In the genomic region with DNA sequence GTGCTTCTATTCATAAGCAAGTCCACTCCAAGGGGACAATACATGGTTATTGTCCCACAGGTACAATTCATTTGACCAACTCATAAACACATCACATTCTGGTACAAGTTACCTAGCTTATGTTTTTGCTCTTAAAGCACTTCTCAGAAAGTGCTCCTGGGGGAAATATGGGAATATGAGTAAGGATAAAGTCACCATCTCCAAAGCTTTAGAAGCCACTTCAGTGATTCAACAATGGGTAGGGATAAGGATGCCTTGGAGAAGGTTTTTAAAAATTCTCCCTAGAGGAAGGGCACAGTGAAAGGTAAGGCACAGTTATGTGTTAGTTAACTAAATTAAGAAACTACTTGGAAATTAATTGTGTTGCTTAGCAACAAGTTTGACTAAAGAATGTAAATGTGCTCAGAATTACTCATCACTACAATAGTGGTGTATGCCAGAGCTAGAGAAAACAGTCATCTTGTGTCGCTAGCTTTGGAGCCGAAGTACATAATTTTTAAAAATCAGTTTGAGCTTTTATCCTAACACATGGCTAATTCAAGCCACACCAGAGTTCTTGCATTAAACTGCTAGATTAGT, we compare ENCODE assay signal across 1 cellular context.
TF ChIP-seq lines count a peak whose summit lies in the region.

No MANE protein-coding gene starts in this region.

TF ChIP-seq in HepG2, 621 proteins besides CTCF, POLR2A, EP300 and RAD21:
- TF ChIP-seq ZNF274 (CRISPR knock-in tag; IDR thresholded peaks at IDR 0.05) (no peak), RFX1 (IDR thresholded peaks at IDR 0.05) (peak; percentile 32; the same call in 1 of the 2 replicates), ARHGAP35 (CRISPR knock-in tag; IDR thresholded peaks at IDR 0.05; ENCODE audit: borderline replicate concordance) (no peak), EZH2 (conservative IDR thresholded peaks at IDR 0.05; ENCODE audit: low read depth, low read length) (no peak), HCFC1 (IDR thresholded peaks at IDR 0.05; ENCODE audit: low read depth, low read length) (no peak)
